In genomic region chr9:120791161-120791560, GRCh38 we compare ENCODE assay signal across 1 cellular context.
TF ChIP-seq lines count a peak whose summit lies in the region.

No MANE protein-coding gene starts in this region.

TF ChIP-seq in GM23338, 12 proteins besides CTCF, POLR2A, EP300 and RAD21 (continued from another document):
- TF ChIP-seq, protein P1, sequence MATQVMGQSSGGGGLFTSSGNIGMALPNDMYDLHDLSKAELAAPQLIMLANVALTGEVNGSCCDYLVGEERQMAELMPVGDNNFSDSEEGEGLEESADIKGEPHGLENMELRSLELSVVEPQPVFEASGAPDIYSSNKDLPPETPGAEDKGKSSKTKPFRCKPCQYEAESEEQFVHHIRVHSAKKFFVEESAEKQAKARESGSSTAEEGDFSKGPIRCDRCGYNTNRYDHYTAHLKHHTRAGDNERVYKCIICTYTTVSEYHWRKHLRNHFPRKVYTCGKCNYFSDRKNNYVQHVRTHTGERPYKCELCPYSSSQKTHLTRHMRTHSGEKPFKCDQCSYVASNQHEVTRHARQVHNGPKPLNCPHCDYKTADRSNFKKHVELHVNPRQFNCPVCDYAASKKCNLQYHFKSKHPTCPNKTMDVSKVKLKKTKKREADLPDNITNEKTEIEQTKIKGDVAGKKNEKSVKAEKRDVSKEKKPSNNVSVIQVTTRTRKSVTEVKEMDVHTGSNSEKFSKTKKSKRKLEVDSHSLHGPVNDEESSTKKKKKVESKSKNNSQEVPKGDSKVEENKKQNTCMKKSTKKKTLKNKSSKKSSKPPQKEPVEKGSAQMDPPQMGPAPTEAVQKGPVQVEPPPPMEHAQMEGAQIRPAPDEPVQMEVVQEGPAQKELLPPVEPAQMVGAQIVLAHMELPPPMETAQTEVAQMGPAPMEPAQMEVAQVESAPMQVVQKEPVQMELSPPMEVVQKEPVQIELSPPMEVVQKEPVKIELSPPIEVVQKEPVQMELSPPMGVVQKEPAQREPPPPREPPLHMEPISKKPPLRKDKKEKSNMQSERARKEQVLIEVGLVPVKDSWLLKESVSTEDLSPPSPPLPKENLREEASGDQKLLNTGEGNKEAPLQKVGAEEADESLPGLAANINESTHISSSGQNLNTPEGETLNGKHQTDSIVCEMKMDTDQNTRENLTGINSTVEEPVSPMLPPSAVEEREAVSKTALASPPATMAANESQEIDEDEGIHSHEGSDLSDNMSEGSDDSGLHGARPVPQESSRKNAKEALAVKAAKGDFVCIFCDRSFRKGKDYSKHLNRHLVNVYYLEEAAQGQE (IDR thresholded peaks at IDR 0.05; ENCODE audit: unreplicated experiment): no peak
- TF ChIP-seq STAT1 (IDR thresholded peaks at IDR 0.05; ENCODE audit: unreplicated experiment) (no peak), CREB1 (CRISPR knock-in tag; IDR thresholded peaks at IDR 0.05; ENCODE audit: low read depth) (no peak), JUNB (IDR thresholded peaks at IDR 0.05; ENCODE audit: unreplicated experiment) (no peak), ZNF114 (CRISPR knock-in tag; IDR thresholded peaks at IDR 0.05) (no peak), EZH2phosphoT487 (IDR thresholded peaks at IDR 0.05; ENCODE audit: unreplicated experiment) (no peak), ETS1 (IDR thresholded peaks at IDR 0.05) (no peak), EZH2 (IDR thresholded peaks at IDR 0.05; ENCODE audit: low read depth, unreplicated experiment) (no peak), ZNF331 (CRISPR knock-in tag; IDR thresholded peaks at IDR 0.05; ENCODE audit: low read depth) (no peak), POLR2AphosphoS5 (IDR thresholded peaks at IDR 0.05; ENCODE audit: low read depth) (no peak)
- TF ChIP-seq, protein P2, sequence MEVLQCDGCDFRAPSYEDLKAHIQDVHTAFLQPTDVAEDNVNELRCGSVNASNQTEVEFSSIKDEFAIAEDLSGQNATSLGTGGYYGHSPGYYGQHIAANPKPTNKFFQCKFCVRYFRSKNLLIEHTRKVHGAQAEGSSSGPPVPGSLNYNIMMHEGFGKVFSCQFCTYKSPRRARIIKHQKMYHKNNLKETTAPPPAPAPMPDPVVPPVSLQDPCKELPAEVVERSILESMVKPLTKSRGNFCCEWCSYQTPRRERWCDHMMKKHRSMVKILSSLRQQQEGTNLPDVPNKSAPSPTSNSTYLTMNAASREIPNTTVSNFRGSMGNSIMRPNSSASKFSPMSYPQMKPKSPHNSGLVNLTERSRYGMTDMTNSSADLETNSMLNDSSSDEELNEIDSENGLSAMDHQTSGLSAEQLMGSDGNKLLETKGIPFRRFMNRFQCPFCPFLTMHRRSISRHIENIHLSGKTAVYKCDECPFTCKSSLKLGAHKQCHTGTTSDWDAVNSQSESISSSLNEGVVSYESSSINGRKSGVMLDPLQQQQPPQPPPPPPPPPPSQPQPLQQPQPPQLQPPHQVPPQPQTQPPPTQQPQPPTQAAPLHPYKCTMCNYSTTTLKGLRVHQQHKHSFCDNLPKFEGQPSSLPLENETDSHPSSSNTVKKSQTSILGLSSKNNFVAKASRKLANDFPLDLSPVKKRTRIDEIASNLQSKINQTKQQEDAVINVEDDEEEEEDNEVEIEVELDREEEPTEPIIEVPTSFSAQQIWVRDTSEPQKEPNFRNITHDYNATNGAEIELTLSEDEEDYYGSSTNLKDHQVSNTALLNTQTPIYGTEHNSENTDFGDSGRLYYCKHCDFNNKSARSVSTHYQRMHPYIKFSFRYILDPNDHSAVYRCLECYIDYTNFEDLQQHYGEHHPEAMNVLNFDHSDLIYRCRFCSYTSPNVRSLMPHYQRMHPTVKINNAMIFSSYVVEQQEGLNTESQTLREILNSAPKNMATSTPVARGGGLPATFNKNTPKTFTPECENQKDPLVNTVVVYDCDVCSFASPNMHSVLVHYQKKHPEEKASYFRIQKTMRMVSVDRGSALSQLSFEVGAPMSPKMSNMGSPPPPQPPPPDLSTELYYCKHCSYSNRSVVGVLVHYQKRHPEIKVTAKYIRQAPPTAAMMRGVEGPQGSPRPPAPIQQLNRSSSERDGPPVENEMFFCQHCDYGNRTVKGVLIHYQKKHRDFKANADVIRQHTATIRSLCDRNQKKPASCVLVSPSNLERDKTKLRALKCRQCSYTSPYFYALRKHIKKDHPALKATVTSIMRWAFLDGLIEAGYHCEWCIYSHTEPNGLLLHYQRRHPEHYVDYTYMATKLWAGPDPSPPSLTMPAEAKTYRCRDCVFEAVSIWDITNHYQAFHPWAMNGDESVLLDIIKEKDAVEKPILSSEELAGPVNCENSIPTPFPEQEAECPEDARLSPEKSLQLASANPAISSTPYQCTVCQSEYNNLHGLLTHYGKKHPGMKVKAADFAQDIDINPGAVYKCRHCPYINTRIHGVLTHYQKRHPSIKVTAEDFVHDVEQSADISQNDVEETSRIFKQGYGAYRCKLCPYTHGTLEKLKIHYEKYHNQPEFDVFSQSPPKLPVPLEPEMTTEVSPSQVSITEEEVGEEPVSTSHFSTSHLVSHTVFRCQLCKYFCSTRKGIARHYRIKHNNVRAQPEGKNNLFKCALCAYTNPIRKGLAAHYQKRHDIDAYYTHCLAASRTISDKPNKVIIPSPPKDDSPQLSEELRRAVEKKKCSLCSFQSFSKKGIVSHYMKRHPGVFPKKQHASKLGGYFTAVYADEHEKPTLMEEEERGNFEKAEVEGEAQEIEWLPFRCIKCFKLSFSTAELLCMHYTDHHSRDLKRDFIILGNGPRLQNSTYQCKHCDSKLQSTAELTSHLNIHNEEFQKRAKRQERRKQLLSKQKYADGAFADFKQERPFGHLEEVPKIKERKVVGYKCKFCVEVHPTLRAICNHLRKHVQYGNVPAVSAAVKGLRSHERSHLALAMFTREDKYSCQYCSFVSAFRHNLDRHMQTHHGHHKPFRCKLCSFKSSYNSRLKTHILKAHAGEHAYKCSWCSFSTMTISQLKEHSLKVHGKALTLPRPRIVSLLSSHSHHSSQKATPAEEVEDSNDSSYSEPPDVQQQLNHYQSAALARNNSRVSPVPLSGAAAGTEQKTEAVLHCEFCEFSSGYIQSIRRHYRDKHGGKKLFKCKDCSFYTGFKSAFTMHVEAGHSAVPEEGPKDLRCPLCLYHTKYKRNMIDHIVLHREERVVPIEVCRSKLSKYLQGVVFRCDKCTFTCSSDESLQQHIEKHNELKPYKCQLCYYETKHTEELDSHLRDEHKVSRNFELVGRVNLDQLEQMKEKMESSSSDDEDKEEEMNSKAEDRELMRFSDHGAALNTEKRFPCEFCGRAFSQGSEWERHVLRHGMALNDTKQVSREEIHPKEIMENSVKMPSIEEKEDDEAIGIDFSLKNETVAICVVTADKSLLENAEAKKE (CRISPR knock-in tag; IDR thresholded peaks at IDR 0.05): no peak
